21 cellular contexts compared by ENCODE assay signal in genomic region chr3:48588230-48588629, GRCh38. TPM values are rescaled to one million over a fixed set of nuclear protein-coding genes. Genes with fewer than 3 reads are reported as not detected.
DNase-seq lines count a peak whose midpoint lies in the region; ATAC-seq and TF ChIP-seq lines count a peak whose summit lies in the region.
"Had no signal": no experiment of that assay in that cellular context is flagged by ENCODE, and none has a peak within 500 bp of the region (broad histone marks: within the 10 kb centered on the region; RNA-seq: fewer than 3 reads in every experiment).

No MANE protein-coding gene starts in this region.

- H3K9me2 ChIP-seq in GM23338 (ENCODE audit: insufficient read depth) = no peaks in the 10 kb centered on the region

- DNase-seq in NCI-H1436 (lab: John Stamatoyannopoulos, UW) = peak; percentile 28
- no peak for DNase-seq in NCI-H1436 treated with DMSO at 0.1 percent for 48 hours (lab: John Stamatoyannopoulos, UW)
- DNase-seq in GM23338 (ENCODE audit: low spot score) = peak; percentile 40
- DNase-seq in RWPE1 (ENCODE audit: low spot score) = no peak
- peak; percentile 58 for DNase-seq in endodermal cell
- DNase-seq in NCI-H2029 treated with DMSO at 0.1 percent for 48 hours (lab: John Stamatoyannopoulos, UW) = no peak
- no peak for DNase-seq in islet precursor cell
- DNase-seq: AML-193; CD4-positive, alpha-beta T cell; DMS79 treated with DMSO at 0.1 percent for 48 hours; GF-D8; HCEC 1CT had no signal

- no peaks in the 10 kb centered on the region for H3F3A ChIP-seq in GM23338 (replicated peaks; ENCODE audit: low read depth)

- H3K9me3 Mint-ChIP-seq in GM23338 = no peaks in the 10 kb centered on the region; the same call in 2 of the 3 replicates
- H3K9me3 Mint-ChIP-seq in endodermal cell = no peaks in the 10 kb centered on the region
- H3K9me3 Mint-ChIP-seq: CD4-positive, alpha-beta T cell had no signal

- H3K27ac Mint-ChIP-seq in GM23338 (no peak overlapping the region), endodermal cell (no peak overlapping the region)
- H3K27ac Mint-ChIP-seq: CD4-positive, alpha-beta T cell; IgD-negative memory B cell had no signal

- peaks cover 6% of the 10 kb centered on the region for H3K27me3 Mint-ChIP-seq in GM23338 (ENCODE audit: insufficient read depth, low read depth, poor library complexity)
- H3K27me3 Mint-ChIP-seq in endodermal cell (ENCODE audit: insufficient read depth) = no peaks in the 10 kb centered on the region

- POLR2A ChIA-PET in RWPE1 (lab: Yijun Ruan, JAX; ENCODE audit: low non-redundant PET) = no interaction called here

- 0 out of 2 replicates have a peak overlapping the region, but pooled peaks have one; percentile 66 for H2AFZ ChIP-seq in GM23338

- no peak overlapping the region for H3K4me3 ChIP-seq in GM23338
- no peak overlapping the region for H3K4me3 ChIP-seq in endodermal cell (ENCODE audit: low read length)
- H3K4me3 ChIP-seq: A549 had no signal

- H3K9ac ChIP-seq in endodermal cell (ENCODE audit: extremely low read depth, low read length, poor library complexity, severe bottlenecking) = no peak overlapping the region

- TF ChIP-seq CTCF in GM23338 (conservative IDR thresholded peaks at IDR 0.05; ENCODE audit: low read depth in 2 of 2) (no peak), RWPE1 (conservative IDR thresholded peaks at IDR 0.05; ENCODE audit: low read depth) (no peak), endodermal cell (conservative IDR thresholded peaks at IDR 0.05) (no peak)

- H3K27me3 ChIP-seq in GM23338 (ENCODE audit: insufficient read depth) (no peaks in the 10 kb centered on the region), endodermal cell (ENCODE audit: control insufficient read depth, insufficient read depth, low read length, poor library complexity, severe bottlenecking) (no peaks in the 10 kb centered on the region)

- H3K4me2 ChIP-seq in GM23338 = no peak overlapping the region
- H3K4me2 ChIP-seq: A549 had no signal

- CTCF ChIA-PET in RWPE1 (lab: Yijun Ruan, JAX) = no interaction called here

- no peak overlapping the region for H3K27ac ChIP-seq in GM23338 (ENCODE audit: low read depth)
- H3K27ac ChIP-seq in RWPE1 = peak overlapping the region; percentile 100
- H3K27ac ChIP-seq in endodermal cell (ENCODE audit: low read depth, low read length) = no peak overlapping the region
- H3K27ac ChIP-seq: 22Rv1, A549, C4-2B, HL-60 had no signal

- H3K36me3 Mint-ChIP-seq in GM23338 (ENCODE audit: low read depth) = no peaks in the 10 kb centered on the region; the same call in 2 of the 3 replicates
- H3K36me3 Mint-ChIP-seq in endodermal cell (ENCODE audit: low read depth) = no peaks in the 10 kb centered on the region
- H3K36me3 Mint-ChIP-seq: IgD-negative memory B cell had no signal

- no peaks in the 10 kb centered on the region for H4K20me1 ChIP-seq in GM23338 (replicated peaks; ENCODE audit: insufficient read depth)

- H3K4me3 Mint-ChIP-seq in GM23338 = peak overlapping the region; percentile 20; the same call in 1 of the 3 replicates
- H3K4me3 Mint-ChIP-seq in endodermal cell = no peak overlapping the region
- H3K4me3 Mint-ChIP-seq: CD4-positive, alpha-beta T cell had no signal

- H3K4me1 ChIP-seq in GM23338 (ENCODE audit: insufficient read depth) (no peaks in the 10 kb centered on the region), endodermal cell (ENCODE audit: control insufficient read depth, insufficient read depth, low read length) (no peaks in the 10 kb centered on the region)

- H3K36me3 ChIP-seq in GM23338 (ENCODE audit: insufficient read depth) (no peaks in the 10 kb centered on the region), endodermal cell (ENCODE audit: control insufficient read depth, insufficient read depth, low read length) (no peaks in the 10 kb centered on the region)

- WGBS in endodermal cell (ENCODE audit: insufficient coverage in 1 of 2, insufficient read length in 1 of 2), 2 experiments = 96 to 97% methylated on average over 12 to 15 of the region's 15 CpGs

- H3K79me2 ChIP-seq in GM23338 (replicated peaks; ENCODE audit: insufficient read depth) = no peaks in the 10 kb centered on the region

- H3K9me3 ChIP-seq in endodermal cell (ENCODE audit: control insufficient read depth, low read length) = no peaks in the 10 kb centered on the region
- H3K9me3 ChIP-seq: A549 had no signal

- ATAC-seq in GM23338 = peak; percentile 68
- no peak for ATAC-seq in HG03095 (IDR thresholded peaks at IDR 0.05; ENCODE audit: unreplicated experiment)

- H3K4me1 Mint-ChIP-seq in GM23338 = peaks cover 8% of the 10 kb centered on the region; the same call in 2 of the 3 replicates
- H3K4me1 Mint-ChIP-seq in endodermal cell = no peaks in the 10 kb centered on the region
- H3K4me1 Mint-ChIP-seq: IgD-negative memory B cell had no signal

TF ChIP-seq in GM23338, 12 proteins besides CTCF, POLR2A, EP300 and RAD21 (continues in another document):
- TF ChIP-seq EZH2 (IDR thresholded peaks at IDR 0.05; ENCODE audit: low read depth, unreplicated experiment) (no peak), JUNB (IDR thresholded peaks at IDR 0.05; ENCODE audit: unreplicated experiment) (no peak)

RNA-seq across cellular contexts. Expression of gene COL7A1, which starts 6.9 kb away (rescaled TPM):
- total RNA-seq in GM23338 (2014; rRNA removed; shearing (Covaris generic)) = 5.2 and 7.9 TPM in 2 replicates
- polyA plus RNA-seq in GM23338 (2016; fragmentation: Nextera tagmentation; extraction: Ambion mirVana) = 3.0 and 4.0 TPM in 2 replicates
- 10 to 100 TPM; 15.7 to 16.6 TPM for total RNA-seq in endodermal cell
- polyA plus RNA-seq in endodermal cell (2013, experiment 1 of 2) = 18.7 TPM
- 24.0 TPM for polyA plus RNA-seq in endodermal cell (2013, experiment 2 of 2)
- polyA plus RNA-seq: IgD-negative memory B cell had no signal

RNA-seq across cellular contexts. Expression of gene UQCRC1, which starts 21.2 kb away (rescaled TPM):
- 439 and 460 TPM in 2 replicates for total RNA-seq in GM23338 (2014; rRNA removed; shearing (Covaris generic))
- polyA plus RNA-seq in GM23338 (2016; fragmentation: Nextera tagmentation; extraction: Ambion mirVana) = 232 and 256 TPM in 2 replicates
- total RNA-seq in endodermal cell = 100 to 1,000 TPM; 231 to 289 TPM
- 272 TPM for polyA plus RNA-seq in endodermal cell (2013, experiment 1 of 2)
- polyA plus RNA-seq in endodermal cell (2013, experiment 2 of 2) = 265 TPM

RNA-seq across cellular contexts. Expression of gene UCN2, which starts 24.6 kb away (rescaled TPM):
- total RNA-seq in GM23338 (2014; rRNA removed; shearing (Covaris generic)) = 0.12 and 0.17 TPM in 2 replicates
- not detected in 2 replicates for polyA plus RNA-seq in GM23338 (2016; fragmentation: Nextera tagmentation; extraction: Ambion mirVana)
- not detected for total RNA-seq in endodermal cell
- polyA plus RNA-seq in endodermal cell (2013, experiment 1 of 2) = 0.36 TPM
- polyA plus RNA-seq in endodermal cell (2013, experiment 2 of 2) = 0.54 TPM
- total RNA-seq: CD4-positive, alpha-beta T cell had no signal
- polyA plus RNA-seq: IgD-negative memory B cell had no signal

RNA-seq across cellular contexts. Expression of gene PFKFB4, which starts 31.6 kb away (rescaled TPM):
- total RNA-seq in GM23338 (2014; rRNA removed; shearing (Covaris generic)) = 15.0 and 22.9 TPM in 2 replicates
- polyA plus RNA-seq in GM23338 (2016; fragmentation: Nextera tagmentation; extraction: Ambion mirVana) = 7.6 and 8.6 TPM in 2 replicates
- 10 to 100 TPM; 12.6 to 19.0 TPM for total RNA-seq in endodermal cell
- 26.7 TPM for polyA plus RNA-seq in endodermal cell (2013, experiment 1 of 2)
- polyA plus RNA-seq in endodermal cell (2013, experiment 2 of 2) = 25.9 TPM

RNA-seq across cellular contexts. Expression of gene TMEM89, which starts 33.3 kb away (rescaled TPM):
- total RNA-seq in GM23338 (2014; rRNA removed; shearing (Covaris generic)) = not detected in 2 replicates
- polyA plus RNA-seq in GM23338 (2016; fragmentation: Nextera tagmentation; extraction: Ambion mirVana) = not detected in 2 replicates
- total RNA-seq in endodermal cell = under 1 TPM in 1 of 2 donors, not detected in 1; 0.57 TPM
- polyA plus RNA-seq in endodermal cell (2013, experiment 1 of 2) = 0.39 TPM
- polyA plus RNA-seq in endodermal cell (2013, experiment 2 of 2) = not detected
- total RNA-seq: CD4-positive, alpha-beta T cell; H4; HT1080 had no signal
- polyA plus RNA-seq: A549, BJ, IgD-negative memory B cell had no signal

Comparison
In these comparisons a context has a peak if more than half of its experiments do, and no peak if none do; other contexts are left out.
1. DNase-seq: peak in NCI-H1436 (single experiment), GM23338 (single experiment) and endodermal cell (single experiment); none in NCI-H1436 treated with DMSO at 0.1 percent for 48 hours (single experiment), RWPE1 (single experiment), NCI-H2029 treated with DMSO at 0.1 percent for 48 hours (single experiment) and islet precursor cell (single experiment).